ENCODE assay signal across 8 cellular contexts in the genomic region with DNA sequence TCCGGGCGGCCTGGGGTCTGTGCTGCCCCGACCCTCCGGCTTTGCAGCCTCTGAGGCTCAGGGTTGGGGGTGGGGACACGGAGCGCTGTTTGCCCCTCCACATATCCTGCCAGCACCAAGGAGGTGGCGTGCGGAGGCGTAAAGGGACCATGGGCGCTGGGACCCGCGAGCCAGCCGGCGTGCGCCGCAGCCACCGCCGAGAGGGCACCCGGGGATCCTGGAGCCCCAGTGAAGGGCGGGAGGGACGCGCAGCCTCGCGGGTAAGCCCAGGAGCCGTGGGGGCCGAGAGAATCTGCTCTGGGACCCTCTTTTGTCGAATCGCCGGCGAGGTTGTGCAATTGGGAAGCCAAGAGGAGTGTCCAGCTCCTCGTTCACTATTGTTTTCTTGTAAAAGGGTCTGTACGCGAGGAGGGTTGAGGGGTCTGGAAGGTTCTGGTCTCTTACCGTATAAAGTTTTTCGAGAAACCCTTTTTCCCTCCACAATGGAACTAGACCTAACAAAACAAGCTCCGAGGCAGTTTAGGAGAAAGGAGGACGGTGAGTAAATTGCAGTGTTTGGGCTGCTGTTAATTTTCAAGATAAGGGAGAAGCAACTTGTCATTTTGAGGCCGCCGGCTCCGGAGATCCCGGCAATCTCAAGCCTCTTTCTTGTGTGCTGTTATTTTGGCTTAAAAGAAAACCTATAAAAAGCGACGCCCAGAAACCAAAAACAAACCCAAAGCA. TPM values are rescaled to one million over a fixed set of nuclear protein-coding genes. Genes with fewer than 3 reads are reported as not detected.
DNase-seq lines count a peak whose midpoint lies in the region; ATAC-seq and TF ChIP-seq lines count a peak whose summit lies in the region.

No MANE protein-coding gene starts in this region.

- TF ChIP-seq CTCF in CD4-positive, alpha-beta T cell (IDR thresholded peaks at IDR 0.05): no peak
- TF ChIP-seq CTCF in HL-60 (IDR thresholded peaks at IDR 0.05; ENCODE audit: insufficient read depth, low read length) (no peak), neutrophil (IDR thresholded peaks at IDR 0.05) (no peak)

- peaks cover 22 to 26% of the 10 kb centered on the region in 2 experiments for H3K4me1 ChIP-seq in neutrophil (ENCODE audit: control insufficient read depth in 1 of 2, insufficient read depth in 1 of 2, low read depth in 1 of 2, low read length in 1 of 2)

- H3K27ac ChIP-seq in CD4-positive, alpha-beta T cell (ENCODE audit: low read depth, low read length): no peak overlapping the region
- H3K27ac ChIP-seq in HL-60 (replicated peaks) (peak overlapping the region; percentile 31), neutrophil (no peak overlapping the region)

- ATAC-seq in CD4-positive, alpha-beta T cell (ENCODE audit: poor library complexity): no peak
- ATAC-seq in GM19328 (IDR thresholded peaks at IDR 0.05; ENCODE audit: unreplicated experiment) (peak; percentile 10), Right ventricle myocardium inferior (peak; percentile 68)

- POLR2A ChIA-PET in CD4-positive, alpha-beta T cell (lab: Charles Lee): no interaction called here

- no peaks in the 10 kb centered on the region for H3K36me3 Mint-ChIP-seq in CD4-positive, alpha-beta T cell (ENCODE audit: low read depth)
- H3K36me3 Mint-ChIP-seq in activated T-helper 2 cell treated with anti-CD3 and anti-CD28 coated beads, Interferon-gamma antibody, Interleukin-2, Interleukin-4, amounts not matched to agents 10 μg/mL and 5 μg/mL and 100 μg/mL, durations not matched to agents 14 hours and 24 hours and 36 hours (ENCODE audit: low read depth): no peaks in the 10 kb centered on the region

- H3K27me3 Mint-ChIP-seq in CD4-positive, alpha-beta T cell: peaks cover 68% of the 10 kb centered on the region
- peaks cover 61% of the 10 kb centered on the region for H3K27me3 Mint-ChIP-seq in activated T-helper 2 cell treated with anti-CD3 and anti-CD28 coated beads, Interferon-gamma antibody, Interleukin-2, Interleukin-4, amounts not matched to agents 10 μg/mL and 5 μg/mL and 100 μg/mL, durations not matched to agents 14 hours and 24 hours and 36 hours (ENCODE audit: low read depth)

- intact Hi-C loops in CD4-positive, alpha-beta T cell (cut with DNase I, micrococcal nuclease): no loop called here
- intact Hi-C loops in activated T-helper 2 cell treated with anti-CD3 and anti-CD28 coated beads, Interferon-gamma antibody, Interleukin-2, Interleukin-4, amounts not matched to agents 10 μg/mL and 5 μg/mL and 100 μg/mL, durations not matched to agents 14 hours and 24 hours and 36 hours (cut with micrococcal nuclease): no loop called here
- intact Hi-C loops in Right ventricle myocardium inferior (cut with DNase I): loop anchor here (2.0 to 5.0 kb wide), 3 partner anchors 38 to 131 kb away; no protein-coding TSS in a partner anchor

- no peak overlapping the region for H3K27ac Mint-ChIP-seq in CD4-positive, alpha-beta T cell
- H3K27ac Mint-ChIP-seq in activated T-helper 2 cell treated with anti-CD3 and anti-CD28 coated beads, Interferon-gamma antibody, Interleukin-2, Interleukin-4, amounts not matched to agents 10 μg/mL and 5 μg/mL and 100 μg/mL, durations not matched to agents 14 hours and 24 hours and 36 hours: no peak overlapping the region

- H3K4me3 ChIP-seq in HL-60 (replicated peaks; ENCODE audit: insufficient read depth, low read length) (peak overlapping the region; percentile 78), neutrophil (ENCODE audit: low read depth in 1 of 2, low read length in 1 of 2) (peak overlapping the region; percentile 79 to 94)

- DNase-seq in CD4-positive, alpha-beta T cell: no peak
- DNase-seq in HL-60 (ENCODE audit: low read depth in 1 of 2, low spot score in 1 of 2): peak in 1 of 2 experiments; percentile 29
- DNase-seq in activated T-helper 2 cell treated with anti-CD3 and anti-CD28 coated beads, Interferon-gamma antibody, Interleukin-2, Interleukin-4, amounts not matched to agents 10 μg/mL and 5 μg/mL and 100 μg/mL, durations not matched to agents 14 hours and 24 hours and 36 hours (ENCODE audit: low spot score): peak; percentile 9
- peak; percentile 80 for DNase-seq in Right ventricle myocardium inferior (ENCODE audit: missing footprints)
- no peak for DNase-seq in AML-193 (lab: John Stamatoyannopoulos, UW)
- no peak for DNase-seq in amniotic stem cell (lab: John Stamatoyannopoulos, UW)

- peaks cover 18% of the 10 kb centered on the region for H3K4me1 Mint-ChIP-seq in CD4-positive, alpha-beta T cell (ENCODE audit: low read depth)
- peaks cover 14% of the 10 kb centered on the region for H3K4me1 Mint-ChIP-seq in activated T-helper 2 cell treated with anti-CD3 and anti-CD28 coated beads, Interferon-gamma antibody, Interleukin-2, Interleukin-4, amounts not matched to agents 10 μg/mL and 5 μg/mL and 100 μg/mL, durations not matched to agents 14 hours and 24 hours and 36 hours (ENCODE audit: low read depth)

- no peaks in the 10 kb centered on the region for H3K9me3 ChIP-seq in CD4-positive, alpha-beta T cell (ENCODE audit: control insufficient read depth, low read length)
- no peaks in the 10 kb centered on the region for H3K9me3 ChIP-seq in neutrophil

- H3K36me3 ChIP-seq in neutrophil: no peaks in the 10 kb centered on the region

- H3K9me3 Mint-ChIP-seq in CD4-positive, alpha-beta T cell: no peaks in the 10 kb centered on the region
- H3K9me3 Mint-ChIP-seq in activated T-helper 2 cell treated with anti-CD3 and anti-CD28 coated beads, Interferon-gamma antibody, Interleukin-2, Interleukin-4, amounts not matched to agents 10 μg/mL and 5 μg/mL and 100 μg/mL, durations not matched to agents 14 hours and 24 hours and 36 hours: no peaks in the 10 kb centered on the region

- H3K4me3 Mint-ChIP-seq in CD4-positive, alpha-beta T cell: peak overlapping the region; percentile 66
- peak overlapping the region; percentile 70 for H3K4me3 Mint-ChIP-seq in activated T-helper 2 cell treated with anti-CD3 and anti-CD28 coated beads, Interferon-gamma antibody, Interleukin-2, Interleukin-4, amounts not matched to agents 10 μg/mL and 5 μg/mL and 100 μg/mL, durations not matched to agents 14 hours and 24 hours and 36 hours (ENCODE audit: low read depth)

- CTCF ChIA-PET in CD4-positive, alpha-beta T cell (lab: Charles Lee): no interaction called here

- H3K27me3 ChIP-seq in CD4-positive, alpha-beta T cell (ENCODE audit: control insufficient read depth, insufficient read depth, low read length): peaks cover 50% of the 10 kb centered on the region
- H3K27me3 ChIP-seq in HL-60 (ENCODE audit: insufficient read depth, poor library complexity, severe bottlenecking): no peaks in the 10 kb centered on the region
- H3K27me3 ChIP-seq in neutrophil: peaks cover 70% of the 10 kb centered on the region

RNA-seq across cellular contexts. Expression of a gene that starts 29.9 kb away (rescaled TPM):
- total RNA-seq in CD4-positive, alpha-beta T cell: under 1 TPM; 0.44 to 0.45 TPM
- total RNA-seq in activated T-helper 2 cell treated with anti-CD3 and anti-CD28 coated beads, Interferon-gamma antibody, Interleukin-2, Interleukin-4, amounts not matched to agents 10 μg/mL and 5 μg/mL and 100 μg/mL, durations not matched to agents 14 hours and 24 hours and 36 hours: 0.05 and 0.44 TPM in 2 replicates
- 27.1 TPM for total RNA-seq in Right ventricle myocardium inferior

Comparison
In these comparisons a context has a peak if more than half of its experiments do, and no peak if none do; other contexts are left out.
1. DNase-seq: peak in activated T-helper 2 cell treated with anti-CD3 and anti-CD28 coated beads, Interferon-gamma antibody, Interleukin-2, Interleukin-4, amounts not matched to agents 10 μg/mL and 5 μg/mL and 100 μg/mL, durations not matched to agents 14 hours and 24 hours and 36 hours (single experiment) and Right ventricle myocardium inferior (single experiment); none in CD4-positive, alpha-beta T cell (0 of 10), AML-193 (0 of 2) and amniotic stem cell (single experiment).
2. RNA of a gene that starts 29.9 kb away (total RNA-seq): 27.1 TPM in Right ventricle myocardium inferior (single experiment); 0.44 to 0.45 TPM in CD4-positive, alpha-beta T cell and 0.05 to 0.44 TPM in activated T-helper 2 cell treated with anti-CD3 and anti-CD28 coated beads, Interferon-gamma antibody, Interleukin-2, Interleukin-4, amounts not matched to agents 10 μg/mL and 5 μg/mL and 100 μg/mL, durations not matched to agents 14 hours and 24 hours and 36 hours; every median in the first group is over 10 times any median in the second.